Comparison of ENCODE assay signal across 1 cellular context in the genomic region with DNA sequence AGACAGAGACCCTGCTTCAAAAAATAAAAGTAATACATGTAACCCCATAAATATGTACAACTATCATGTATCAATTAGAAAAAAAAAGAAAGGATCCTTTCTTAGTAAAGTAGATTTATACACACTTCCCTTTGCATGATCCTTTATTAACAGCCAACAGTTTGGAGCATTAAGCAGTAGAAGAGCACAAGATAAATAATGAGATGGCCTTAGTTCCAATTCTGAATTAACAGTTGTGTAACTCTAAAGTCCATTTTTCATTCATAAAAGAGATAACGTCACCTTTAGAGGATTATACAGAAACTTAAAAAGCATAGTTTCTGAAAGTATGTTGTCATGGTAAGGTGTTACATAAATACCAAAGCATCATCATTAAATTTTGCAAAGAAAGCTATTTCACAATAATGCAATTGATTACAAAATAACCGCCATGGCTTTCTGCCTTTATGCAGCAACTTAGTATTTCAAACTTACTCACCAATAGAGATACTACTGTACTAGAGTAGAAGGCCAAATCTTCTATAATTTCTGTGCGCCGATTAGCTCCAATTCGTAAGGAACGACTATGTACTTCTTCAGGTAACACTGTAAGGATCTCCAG.
A peak's percentile ranks its signal among the peaks of the same experiment; 100 is the strongest.
TF ChIP-seq lines count a peak whose summit lies in the region.

No MANE protein-coding gene starts in this region.

TF ChIP-seq in HepG2, 621 proteins besides CTCF, POLR2A, EP300 and RAD21:
- TF ChIP-seq HHEX (CRISPR knock-in tag; IDR thresholded peaks at IDR 0.05) (no peak), ZNF331 (CRISPR knock-in tag; IDR thresholded peaks at IDR 0.05) (no peak), MAFF (IDR thresholded peaks at IDR 0.05; ENCODE audit: low read depth, low read length) (0 out of 2 replicates have a peak, but pooled peaks have one; percentile 19), ZNF878 (CRISPR knock-in tag; IDR thresholded peaks at IDR 0.05) (no peak), SYNCRIP (IDR thresholded peaks at IDR 0.05; ENCODE audit: insufficient read depth, low read depth, low read length) (no peak), CHD2 (IDR thresholded peaks at IDR 0.05; ENCODE audit: low read depth, low read length) (no peak), HNRNPK (IDR thresholded peaks at IDR 0.05; ENCODE audit: low read depth, low read length, poor library complexity, severe bottlenecking) (no peak), CEBPB (IDR thresholded peaks at IDR 0.05; ENCODE audit: borderline replicate concordance, low read depth, low read length) (peak; percentile 77), ZNF430 (CRISPR knock-in tag; IDR thresholded peaks at IDR 0.05) (no peak)
- TF ChIP-seq, protein P1, sequence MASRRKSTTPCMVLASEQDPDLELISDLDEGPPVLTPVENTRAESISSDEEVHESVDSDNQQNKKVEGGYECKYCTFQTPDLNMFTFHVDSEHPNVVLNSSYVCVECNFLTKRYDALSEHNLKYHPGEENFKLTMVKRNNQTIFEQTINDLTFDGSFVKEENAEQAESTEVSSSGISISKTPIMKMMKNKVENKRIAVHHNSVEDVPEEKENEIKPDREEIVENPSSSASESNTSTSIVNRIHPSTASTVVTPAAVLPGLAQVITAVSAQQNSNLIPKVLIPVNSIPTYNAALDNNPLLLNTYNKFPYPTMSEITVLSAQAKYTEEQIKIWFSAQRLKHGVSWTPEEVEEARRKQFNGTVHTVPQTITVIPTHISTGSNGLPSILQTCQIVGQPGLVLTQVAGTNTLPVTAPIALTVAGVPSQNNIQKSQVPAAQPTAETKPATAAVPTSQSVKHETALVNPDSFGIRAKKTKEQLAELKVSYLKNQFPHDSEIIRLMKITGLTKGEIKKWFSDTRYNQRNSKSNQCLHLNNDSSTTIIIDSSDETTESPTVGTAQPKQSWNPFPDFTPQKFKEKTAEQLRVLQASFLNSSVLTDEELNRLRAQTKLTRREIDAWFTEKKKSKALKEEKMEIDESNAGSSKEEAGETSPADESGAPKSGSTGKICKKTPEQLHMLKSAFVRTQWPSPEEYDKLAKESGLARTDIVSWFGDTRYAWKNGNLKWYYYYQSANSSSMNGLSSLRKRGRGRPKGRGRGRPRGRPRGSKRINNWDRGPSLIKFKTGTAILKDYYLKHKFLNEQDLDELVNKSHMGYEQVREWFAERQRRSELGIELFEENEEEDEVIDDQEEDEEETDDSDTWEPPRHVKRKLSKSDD (CRISPR knock-in tag; IDR thresholded peaks at IDR 0.05; ENCODE audit: low read depth) = no peak
- TF ChIP-seq, protein P2, sequence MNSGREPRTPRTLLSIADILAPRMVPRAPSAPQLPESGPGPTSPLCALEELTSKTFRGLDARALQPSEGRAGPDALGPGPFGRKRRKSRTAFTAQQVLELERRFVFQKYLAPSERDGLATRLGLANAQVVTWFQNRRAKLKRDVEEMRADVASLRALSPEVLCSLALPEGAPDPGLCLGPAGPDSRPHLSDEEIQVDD (CRISPR knock-in tag; IDR thresholded peaks at IDR 0.05; ENCODE audit: borderline replicate concordance) = no peak
- TF ChIP-seq, protein P3, sequence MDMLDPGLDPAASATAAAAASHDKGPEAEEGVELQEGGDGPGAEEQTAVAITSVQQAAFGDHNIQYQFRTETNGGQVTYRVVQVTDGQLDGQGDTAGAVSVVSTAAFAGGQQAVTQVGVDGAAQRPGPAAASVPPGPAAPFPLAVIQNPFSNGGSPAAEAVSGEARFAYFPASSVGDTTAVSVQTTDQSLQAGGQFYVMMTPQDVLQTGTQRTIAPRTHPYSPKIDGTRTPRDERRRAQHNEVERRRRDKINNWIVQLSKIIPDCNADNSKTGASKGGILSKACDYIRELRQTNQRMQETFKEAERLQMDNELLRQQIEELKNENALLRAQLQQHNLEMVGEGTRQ (IDR thresholded peaks at IDR 0.05; ENCODE audit: low read depth, low read length) = no peak
- TF ChIP-seq, protein P3 (CRISPR knock-in tag; IDR thresholded peaks at IDR 0.05; ENCODE audit: borderline replicate concordance) = no peak
